9 cellular contexts compared by ENCODE assay signal in the genomic region with DNA sequence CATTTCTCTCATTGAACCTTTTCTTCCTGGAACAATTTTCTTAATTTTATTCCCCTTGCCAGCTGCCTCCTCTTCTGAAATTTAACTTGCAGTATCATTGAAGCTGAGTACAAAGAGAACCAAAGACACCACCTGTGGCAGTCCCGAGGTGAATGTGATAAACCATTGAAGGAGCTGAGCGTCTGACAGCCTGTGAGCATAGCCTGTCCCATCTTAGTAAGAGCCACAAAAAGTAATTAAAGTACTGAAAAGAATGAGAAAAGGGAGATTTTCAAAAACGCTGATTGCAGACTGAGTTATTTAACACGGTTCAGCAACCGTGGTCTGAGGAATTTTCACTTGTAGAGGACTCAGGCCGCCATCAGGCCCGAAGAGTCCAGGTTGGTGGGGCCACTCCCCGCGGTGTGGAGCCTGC. TPM values are rescaled to one million over a fixed set of nuclear protein-coding genes. Genes with fewer than 3 reads are reported as not detected.
DNase-seq lines count a peak whose midpoint lies in the region; ATAC-seq, FAIRE-seq and TF ChIP-seq lines count a peak whose summit lies in the region.
"Had no signal": no experiment of that assay in that cellular context is flagged by ENCODE, and none has a peak within 500 bp of the region (broad histone marks: within the 10 kb centered on the region; RNA-seq: fewer than 3 reads in every experiment).

No MANE protein-coding gene starts in this region.

- H3K4me3 Mint-ChIP-seq in activated naive CD4-positive, alpha-beta T cell treated with anti-CD3 and anti-CD28 coated beads, Interleukin-2, amount 10 ng/mL, durations not matched to agents 7 days and 5 days: peak overlapping the region; percentile 92
- H3K4me3 Mint-ChIP-seq in activated T-helper 2 cell treated with anti-CD3 and anti-CD28 coated beads, Interferon-gamma antibody, Interleukin-2, Interleukin-4, amounts not matched to agents 10 μg/mL and 5 μg/mL and 100 μg/mL, durations not matched to agents 14 hours and 24 hours and 36 hours (ENCODE audit: low read depth): peak overlapping the region; percentile 91

- ATAC-seq in left lung (no peak), HG02571 (IDR thresholded peaks at IDR 0.05; ENCODE audit: unreplicated experiment) (no peak)

- H3K27me3 ChIP-seq in left lung: no peaks in the 10 kb centered on the region
- no peaks in the 10 kb centered on the region for H3K27me3 ChIP-seq in thymus (ENCODE audit: control insufficient read depth, insufficient read depth)

- H3K4me1 ChIP-seq in left lung (peaks cover 11 to 21% of the 10 kb centered on the region in 2 donors), thymus (ENCODE audit: control insufficient read depth, insufficient read depth, low read length) (peaks cover 33% of the 10 kb centered on the region)

- H3K27ac Mint-ChIP-seq in activated naive CD4-positive, alpha-beta T cell treated with anti-CD3 and anti-CD28 coated beads, Interleukin-2, amount 10 ng/mL, durations not matched to agents 7 days and 5 days: peak overlapping the region; percentile 95
- peak overlapping the region; percentile 90 for H3K27ac Mint-ChIP-seq in activated T-helper 2 cell treated with anti-CD3 and anti-CD28 coated beads, Interferon-gamma antibody, Interleukin-2, Interleukin-4, amounts not matched to agents 10 μg/mL and 5 μg/mL and 100 μg/mL, durations not matched to agents 14 hours and 24 hours and 36 hours

- no peak for TF ChIP-seq CTCF in left lung (IDR thresholded peaks at IDR 0.05)

- no peak for TF ChIP-seq POLR2A in GM12891 (IDR thresholded peaks at IDR 0.05; ENCODE audit: low read depth, low read length)

- no peak for DNase-seq in activated naive CD4-positive, alpha-beta T cell treated with anti-CD3 and anti-CD28 coated beads, Interleukin-2, amount 10 ng/mL, durations not matched to agents 7 days and 5 days
- DNase-seq in activated naive CD4-positive, alpha-beta T cell (lab: John Stamatoyannopoulos, UW): no peak
- DNase-seq in activated T-helper 2 cell treated with anti-CD3 and anti-CD28 coated beads, Interferon-gamma antibody, Interleukin-2, Interleukin-4, amounts not matched to agents 10 μg/mL and 5 μg/mL and 100 μg/mL, durations not matched to agents 14 hours and 24 hours and 36 hours (ENCODE audit: low spot score): no peak
- DNase-seq in left lung (no peak), anterior cingulate cortex (lab: John Stamatoyannopoulos, UW) (no peak), GM12891 (ENCODE audit: insufficient read length, low spot score) (no peak)

- H3K4me1 Mint-ChIP-seq in activated naive CD4-positive, alpha-beta T cell treated with anti-CD3 and anti-CD28 coated beads, Interleukin-2, amount 10 ng/mL, durations not matched to agents 7 days and 5 days: peaks cover 39% of the 10 kb centered on the region
- peaks cover 24% of the 10 kb centered on the region for H3K4me1 Mint-ChIP-seq in activated T-helper 2 cell treated with anti-CD3 and anti-CD28 coated beads, Interferon-gamma antibody, Interleukin-2, Interleukin-4, amounts not matched to agents 10 μg/mL and 5 μg/mL and 100 μg/mL, durations not matched to agents 14 hours and 24 hours and 36 hours (ENCODE audit: low read depth)

- H3K27ac ChIP-seq in left lung: peak overlapping the region; percentile 88 to 90
- peak overlapping the region; percentile 88 for H3K27ac ChIP-seq in thymus (ENCODE audit: low read depth)

- 72% methylated on average over 9 of the region's 9 CpGs for WGBS in thymus

- H3K36me3 ChIP-seq in left lung (no peaks in the 10 kb centered on the region), thymus (ENCODE audit: control insufficient read depth, insufficient read depth) (no peaks in the 10 kb centered on the region)

- FAIRE-seq in GM12891 (lab: Jason Lieb, UNC): no peak

- peaks cover 28% of the 10 kb centered on the region for H3K27me3 Mint-ChIP-seq in activated naive CD4-positive, alpha-beta T cell treated with anti-CD3 and anti-CD28 coated beads, Interleukin-2, amount 10 ng/mL, durations not matched to agents 7 days and 5 days
- H3K27me3 Mint-ChIP-seq in activated T-helper 2 cell treated with anti-CD3 and anti-CD28 coated beads, Interferon-gamma antibody, Interleukin-2, Interleukin-4, amounts not matched to agents 10 μg/mL and 5 μg/mL and 100 μg/mL, durations not matched to agents 14 hours and 24 hours and 36 hours (ENCODE audit: low read depth): peaks cover 1% of the 10 kb centered on the region

- peaks cover 4% of the 10 kb centered on the region for H3K36me3 Mint-ChIP-seq in activated naive CD4-positive, alpha-beta T cell treated with anti-CD3 and anti-CD28 coated beads, Interleukin-2, amount 10 ng/mL, durations not matched to agents 7 days and 5 days
- peaks cover 6% of the 10 kb centered on the region for H3K36me3 Mint-ChIP-seq in activated T-helper 2 cell treated with anti-CD3 and anti-CD28 coated beads, Interferon-gamma antibody, Interleukin-2, Interleukin-4, amounts not matched to agents 10 μg/mL and 5 μg/mL and 100 μg/mL, durations not matched to agents 14 hours and 24 hours and 36 hours (ENCODE audit: low read depth)

- H3K4me3 ChIP-seq in left lung (no peak overlapping the region), thymus (ENCODE audit: low read length) (no peak overlapping the region)

- H3K9me3 ChIP-seq in left lung: no peaks in the 10 kb centered on the region
- no peaks in the 10 kb centered on the region for H3K9me3 ChIP-seq in thymus (ENCODE audit: control insufficient read depth)

- H3K9me3 Mint-ChIP-seq in activated naive CD4-positive, alpha-beta T cell treated with anti-CD3 and anti-CD28 coated beads, Interleukin-2, amount 10 ng/mL, durations not matched to agents 7 days and 5 days: peaks cover 2% of the 10 kb centered on the region
- peaks cover 8% of the 10 kb centered on the region for H3K9me3 Mint-ChIP-seq in activated T-helper 2 cell treated with anti-CD3 and anti-CD28 coated beads, Interferon-gamma antibody, Interleukin-2, Interleukin-4, amounts not matched to agents 10 μg/mL and 5 μg/mL and 100 μg/mL, durations not matched to agents 14 hours and 24 hours and 36 hours

- intact Hi-C loops in activated T-helper 2 cell treated with anti-CD3 and anti-CD28 coated beads, Interferon-gamma antibody, Interleukin-2, Interleukin-4, amounts not matched to agents 10 μg/mL and 5 μg/mL and 100 μg/mL, durations not matched to agents 14 hours and 24 hours and 36 hours (cut with micrococcal nuclease): no loop called here
- intact Hi-C loops in left lung (cut with DNase I): no loop called here

- CTCF ChIA-PET in activated naive CD4-positive, alpha-beta T cell treated with anti-CD3 and anti-CD28 coated beads, Interleukin-2, amount 10 ng/mL, durations not matched to agents 7 days and 5 days (lab: Charles Lee): interaction anchor here (0.6 to 2.5 kb wide), 4 partner anchors 10 to 112 kb away, joined by 3 to 13 read pairs (median 5); no protein-coding TSS in a partner anchor

TF ChIP-seq in GM12891, 5 proteins besides CTCF, POLR2A, EP300 and RAD21:
- no peak for TF ChIP-seq SPI1 (IDR thresholded peaks at IDR 0.05; ENCODE audit: low read depth, low read length)
- no peak for TF ChIP-seq TAF1 (IDR thresholded peaks at IDR 0.05; ENCODE audit: low read depth, low read length)
- no peak for TF ChIP-seq PAX5 (IDR thresholded peaks at IDR 0.05; ENCODE audit: insufficient read depth, low read length, severe bottlenecking)
- TF ChIP-seq POLR2AphosphoS5 (IDR thresholded peaks at IDR 0.05; ENCODE audit: low read depth, low read length): no peak
- no peak for TF ChIP-seq POU2F2 (IDR thresholded peaks at IDR 0.05; ENCODE audit: low read depth, low read length)

RNA-seq across cellular contexts. Expression of gene ST6GALNAC1, which starts 27.2 kb away (rescaled TPM):
- total RNA-seq in activated T-helper 2 cell treated with anti-CD3 and anti-CD28 coated beads, Interferon-gamma antibody, Interleukin-2, Interleukin-4, amounts not matched to agents 10 μg/mL and 5 μg/mL and 100 μg/mL, durations not matched to agents 14 hours and 24 hours and 36 hours: 0.14 and 0.48 TPM in 2 replicates
- total RNA-seq in left lung: 10 to 100 TPM; 21.0 to 46.0 TPM
- 1.6 TPM for polyA plus RNA-seq in thymus
- not detected for polyA plus RNA-seq in GM12891 (2012; ENCODE audit: low read depth, missing spikeins)
- total RNA-seq: myocyte had no signal

RNA-seq across cellular contexts. Expression of gene MXRA7, which starts 40.0 kb away (rescaled TPM):
- total RNA-seq in activated T-helper 2 cell treated with anti-CD3 and anti-CD28 coated beads, Interferon-gamma antibody, Interleukin-2, Interleukin-4, amounts not matched to agents 10 μg/mL and 5 μg/mL and 100 μg/mL, durations not matched to agents 14 hours and 24 hours and 36 hours: 6.6 and 8.5 TPM in 2 replicates
- total RNA-seq in left lung: 100 to 1,000 TPM in 1 of 2 donors, 10 to 100 TPM in 1; 83.2 to 211 TPM
- polyA plus RNA-seq in thymus: 47.1 TPM
- 0.42 TPM for polyA plus RNA-seq in GM12891 (2012; ENCODE audit: low read depth, missing spikeins)

RNA-seq across cellular contexts. Expression of gene JMJD6, which starts 55.7 kb away (rescaled TPM):
- total RNA-seq in activated T-helper 2 cell treated with anti-CD3 and anti-CD28 coated beads, Interferon-gamma antibody, Interleukin-2, Interleukin-4, amounts not matched to agents 10 μg/mL and 5 μg/mL and 100 μg/mL, durations not matched to agents 14 hours and 24 hours and 36 hours: 83.5 and 84.9 TPM in 2 replicates
- total RNA-seq in left lung: 10 to 100 TPM; 23.5 to 35.9 TPM
- polyA plus RNA-seq in thymus: 31.9 TPM
- polyA plus RNA-seq in GM12891 (2012; ENCODE audit: low read depth, missing spikeins): 23.2 TPM

RNA-seq across cellular contexts. Expression of gene METTL23, which starts 55.9 kb away (rescaled TPM):
- total RNA-seq in activated T-helper 2 cell treated with anti-CD3 and anti-CD28 coated beads, Interferon-gamma antibody, Interleukin-2, Interleukin-4, amounts not matched to agents 10 μg/mL and 5 μg/mL and 100 μg/mL, durations not matched to agents 14 hours and 24 hours and 36 hours: 32.1 and 33.2 TPM in 2 replicates
- total RNA-seq in left lung: 10 to 100 TPM; 30.6 to 33.5 TPM
- polyA plus RNA-seq in thymus: 70.1 TPM
- 38.7 TPM for polyA plus RNA-seq in GM12891 (2012; ENCODE audit: low read depth, missing spikeins)

Comparison
In these comparisons a context has a peak if more than half of its experiments do, and no peak if none do; other contexts are left out.
1. RNA of gene ST6GALNAC1, which starts 27.2 kb away (total RNA-seq): 21.0 to 46.0 TPM in left lung; 0.14 to 0.48 TPM in activated T-helper 2 cell treated with anti-CD3 and anti-CD28 coated beads, Interferon-gamma antibody, Interleukin-2, Interleukin-4, amounts not matched to agents 10 μg/mL and 5 μg/mL and 100 μg/mL, durations not matched to agents 14 hours and 24 hours and 36 hours; every median in the first group is over 10 times any median in the second.